12 cellular contexts compared by ENCODE assay signal in genomic region chr15:73809728-73810501, GRCh38. TPM values are rescaled to one million over a fixed set of nuclear protein-coding genes. Genes with fewer than 3 reads are reported as not detected.
DNase-seq lines count a peak whose midpoint lies in the region; ATAC-seq and FAIRE-seq lines count a peak whose summit lies in the region.
"Had no signal": no experiment of that assay in that cellular context is flagged by ENCODE, and none has a peak within 500 bp of the region (broad histone marks: within the 10 kb centered on the region; RNA-seq: fewer than 3 reads in every experiment).

No MANE protein-coding gene starts in this region.

- no peak overlapping the region for H3K4me3 Mint-ChIP-seq in activated CD4-positive, alpha-beta T cell treated with anti-CD3 and anti-CD28 coated beads, Interleukin-2, amount 10 ng/mL, durations not matched to agents 7 days and 5 days

- H3K27ac ChIP-seq in right cardiac atrium (ENCODE audit: low read length) = peak overlapping the region; percentile 71
- no peak overlapping the region for H3K27ac ChIP-seq in small intestine (ENCODE audit: low read depth in 1 of 2, low read length in 1 of 2)

- no peaks in the 10 kb centered on the region for H3K36me3 Mint-ChIP-seq in activated CD4-positive, alpha-beta T cell treated with anti-CD3 and anti-CD28 coated beads, Interleukin-2, amount 10 ng/mL, durations not matched to agents 7 days and 5 days (ENCODE audit: low read depth)
- H3K36me3 Mint-ChIP-seq: naive B cell had no signal

- in situ Hi-C loops in Caki2 (cut with HindIII; ENCODE audit: low pct_unique_long_range_greater_than_20kb, low sequenced_read_pairs) = no loop called here

- H3K4me1 Mint-ChIP-seq in activated CD4-positive, alpha-beta T cell treated with anti-CD3 and anti-CD28 coated beads, Interleukin-2, amount 10 ng/mL, durations not matched to agents 7 days and 5 days = no peaks in the 10 kb centered on the region
- H3K4me1 Mint-ChIP-seq: naive B cell had no signal

- DNase-seq in Caki2 (ENCODE audit: low read depth) (peak; percentile 74), HK-2 (ENCODE audit: unreplicated experiment) (peak; percentile 24), SW480 (ENCODE audit: low spot score) (peak; percentile 38), right cardiac atrium (peak; percentile 49 to 76 (median 71)), small intestine (no peak), H7 (no peak)
- no peak for DNase-seq in activated CD4-positive, alpha-beta T cell treated with anti-CD3 and anti-CD28 coated beads, Interleukin-2, amount 10 ng/mL, durations not matched to agents 7 days and 5 days
- DNase-seq: activated T-cell treated with anti-CD3 and anti-CD28 coated beads for 4 hours, erythroblast, naive B cell, NCI-H1105 treated with DMSO at 0.1 percent for 48 hours had no signal

- H3K9me3 Mint-ChIP-seq in activated CD4-positive, alpha-beta T cell treated with anti-CD3 and anti-CD28 coated beads, Interleukin-2, amount 10 ng/mL, durations not matched to agents 7 days and 5 days = no peaks in the 10 kb centered on the region
- H3K9me3 Mint-ChIP-seq: naive B cell had no signal

- H3K4me1 ChIP-seq in right cardiac atrium (ENCODE audit: control insufficient read depth, insufficient read depth, low read length) (no peaks in the 10 kb centered on the region), small intestine (ENCODE audit: control insufficient read depth in 2 of 2, insufficient read depth in 1 of 2, low read depth in 1 of 2, low read length in 1 of 2) (no peaks in the 10 kb centered on the region)

- no peak overlapping the region for H3K4me3 ChIP-seq in right cardiac atrium (ENCODE audit: low read length)
- no peak overlapping the region for H3K4me3 ChIP-seq in small intestine (ENCODE audit: low read depth in 1 of 2, low read length in 2 of 2)
- no peak overlapping the region for H3K4me3 ChIP-seq in H7 (ENCODE audit: insufficient read depth, low read depth, low read length)

- peak; percentile 83 to 88 for ATAC-seq in right cardiac atrium

- H3K27ac Mint-ChIP-seq in activated CD4-positive, alpha-beta T cell treated with anti-CD3 and anti-CD28 coated beads, Interleukin-2, amount 10 ng/mL, durations not matched to agents 7 days and 5 days = no peak overlapping the region
- H3K27ac Mint-ChIP-seq: naive B cell had no signal

- no peak for FAIRE-seq in small intestine (lab: Jason Lieb, UNC)
- FAIRE-seq: D721Med had no signal

- POLR2A ChIA-PET in activated CD4-positive, alpha-beta T cell treated with anti-CD3 and anti-CD28 coated beads, Interleukin-2, amount 10 ng/mL, durations not matched to agents 7 days and 5 days (lab: Charles Lee) = no interaction called here

- 49% methylated on average over 10 of the region's 10 CpGs for WGBS in right cardiac atrium
- 39 to 62% (median 52%) methylated on average over 10 of the region's 10 CpGs for WGBS in small intestine, 3 donors

- no peaks in the 10 kb centered on the region for H3K36me3 ChIP-seq in small intestine (ENCODE audit: control insufficient read depth in 2 of 2, insufficient read depth in 2 of 2, low read length in 2 of 2)
- H3K36me3 ChIP-seq in H7 (replicated peaks; ENCODE audit: control insufficient read depth, insufficient read depth, low read length) = no peaks in the 10 kb centered on the region

- no peaks in the 10 kb centered on the region for H3K27me3 ChIP-seq in right cardiac atrium (ENCODE audit: control insufficient read depth, insufficient read depth)
- no peaks in the 10 kb centered on the region for H3K27me3 ChIP-seq in small intestine (ENCODE audit: control insufficient read depth in 2 of 2, insufficient read depth in 2 of 2, low read length in 2 of 2)
- H3K27me3 ChIP-seq in H7 (ENCODE audit: control insufficient read depth, insufficient read depth, low read length) = no peaks in the 10 kb centered on the region

- CTCF ChIA-PET in activated CD4-positive, alpha-beta T cell treated with anti-CD3 and anti-CD28 coated beads, Interleukin-2, amount 10 ng/mL, durations not matched to agents 7 days and 5 days (lab: Charles Lee) = no interaction called here

- H3K27me3 Mint-ChIP-seq in activated CD4-positive, alpha-beta T cell treated with anti-CD3 and anti-CD28 coated beads, Interleukin-2, amount 10 ng/mL, durations not matched to agents 7 days and 5 days = no peaks in the 10 kb centered on the region

- intact Hi-C loops in right cardiac atrium (cut with DNase I) = loop anchor here in 1 of 4 donors (10.0 kb wide), 1 partner anchor 65 kb away; no protein-coding TSS in a partner anchor

- no peaks in the 10 kb centered on the region for H3K9me3 ChIP-seq in right cardiac atrium (ENCODE audit: control insufficient read depth, low read length)
- no peaks in the 10 kb centered on the region for H3K9me3 ChIP-seq in small intestine (ENCODE audit: control insufficient read depth, low read depth)

RNA-seq across cellular contexts. Expression of gene INSYN1, which starts 56.8 kb away (rescaled TPM):
- not detected in 2 replicates for total RNA-seq in Caki2 (2014; rRNA removed; shearing (Covaris generic); ENCODE audit: low replicate concordance)
- 100 to 1,000 TPM in 2 of 4 donors, 10 to 100 TPM in 2; 65.6 to 112 (median 99.0) TPM for total RNA-seq in right cardiac atrium
- polyA plus RNA-seq in right cardiac atrium (117 TPM), small intestine (1 to 10 TPM in 2 of 3 donors, not detected in 1; 1.9 TPM)
- 4.5 and 5.1 TPM in 2 replicates for total RNA-seq in H7 (2014; rRNA removed; shearing (Covaris generic))
- total RNA-seq in activated CD4-positive, alpha-beta T cell treated with anti-CD3 and anti-CD28 coated beads, Interleukin-2, amount 10 ng/mL, durations not matched to agents 7 days and 5 days = not detected

Comparison
In these comparisons a context has a peak if more than half of its experiments do, and no peak if none do; other contexts are left out.
1. DNase-seq: peak in Caki2 (single experiment), HK-2 (single experiment), SW480 (single experiment) and right cardiac atrium (3 of 3); none in small intestine (single experiment), H7 (single experiment) and activated CD4-positive, alpha-beta T cell treated with anti-CD3 and anti-CD28 coated beads, Interleukin-2, amount 10 ng/mL, durations not matched to agents 7 days and 5 days (single experiment).
2. RNA of gene INSYN1, which starts 56.8 kb away (total RNA-seq): 65.6 to 112 TPM in right cardiac atrium; 4.5 to 5.1 TPM in H7, not detected in Caki2 and not detected in activated CD4-positive, alpha-beta T cell treated with anti-CD3 and anti-CD28 coated beads, Interleukin-2, amount 10 ng/mL, durations not matched to agents 7 days and 5 days; every median in the first group is over 10 times any median in the second.